ENCODE assay signal across 7 cellular contexts in genomic region chr17:76384987-76385891, GRCh38. TPM values are rescaled to one million over a fixed set of nuclear protein-coding genes. Genes with fewer than 3 reads are reported as not detected.
DNase-seq lines count a peak whose midpoint lies in the region; ATAC-seq and TF ChIP-seq lines count a peak whose summit lies in the region.

No MANE protein-coding gene starts in this region.

- no peaks in the 10 kb centered on the region for H3K79me2 ChIP-seq in smooth muscle cell (ENCODE audit: low read depth)

- DNase-seq in HCEC 1CT = peak; percentile 79
- DNase-seq in SJSA1 (ENCODE audit: low read depth in 1 of 2, low spot score in 2 of 2) = peak; percentile 90 to 91
- DNase-seq in ascending aorta (ENCODE audit: low spot score in 2 of 2) = peak; percentile 46 to 89
- peak; percentile 51 for DNase-seq in smooth muscle cell (lab: John Stamatoyannopoulos, UW; ENCODE audit: unreplicated experiment)
- DNase-seq in SKM-1 (lab: John Stamatoyannopoulos, UW; ENCODE audit: unreplicated experiment) = no peak

- H2AFZ ChIP-seq in smooth muscle cell (ENCODE audit: low read depth) = peak overlapping the region; percentile 81

- H3K9ac ChIP-seq in iPS-18a (ENCODE audit: low read length) (no peak overlapping the region), smooth muscle cell (ENCODE audit: low read depth) (peak overlapping the region; percentile 90)

- H3K4me3 ChIP-seq in SJSA1 (peak overlapping the region; percentile 90), ascending aorta (peak overlapping the region; percentile 67 to 93), iPS-18a (ENCODE audit: low read length) (peak overlapping the region; percentile 49), smooth muscle cell (peak overlapping the region; percentile 84)

- intact Hi-C loops in ascending aorta (cut with DNase I) = loop anchor here (1.0 kb wide), 2 partner anchors 15 to 32 kb away; partner anchors contain the start of gene PRPSAP1

- ATAC-seq in GM18511 (IDR thresholded peaks at IDR 0.05; ENCODE audit: unreplicated experiment) = no peak

- H3K27ac ChIP-seq in SJSA1 (peak overlapping the region; percentile 93), ascending aorta (peak overlapping the region; percentile 90 to 94), iPS-18a (ENCODE audit: low read length) (no peak overlapping the region), smooth muscle cell (ENCODE audit: low read depth) (peak overlapping the region; percentile 89)

- H3K9me3 ChIP-seq in SJSA1 (replicated peaks) (peaks cover 3% of the 10 kb centered on the region; the same call in 1 of the 2 replicates), ascending aorta (no peaks in the 10 kb centered on the region), iPS-18a (ENCODE audit: control insufficient read depth, low read depth, low read length) (no peaks in the 10 kb centered on the region), smooth muscle cell (replicated peaks; ENCODE audit: low read depth) (no peaks in the 10 kb centered on the region)

- H4K20me1 ChIP-seq in smooth muscle cell (ENCODE audit: low read depth) = peaks cover 26% of the 10 kb centered on the region

- WGBS in smooth muscle cell (ENCODE audit: low lambda C conversion rate) = 5% methylated on average over 65 of the region's 74 CpGs

- no peak for TF ChIP-seq CTCF in ascending aorta (IDR thresholded peaks at IDR 0.05)
- TF ChIP-seq CTCF in smooth muscle cell (IDR thresholded peaks at IDR 0.05; ENCODE audit: borderline replicate concordance, insufficient read depth, poor library complexity, severe bottlenecking) = no peak

- H3K4me1 ChIP-seq in SJSA1 (replicated peaks) (peaks cover 79% of the 10 kb centered on the region), ascending aorta (peaks cover 6 to 26% of the 10 kb centered on the region in 2 donors), iPS-18a (ENCODE audit: control insufficient read depth, low read depth, low read length) (peaks cover 20% of the 10 kb centered on the region), smooth muscle cell (ENCODE audit: low read depth) (peaks cover 13% of the 10 kb centered on the region)

- H3K27me3 ChIP-seq in SJSA1 (replicated peaks) = no peaks in the 10 kb centered on the region
- H3K27me3 ChIP-seq in ascending aorta = no peaks in the 10 kb centered on the region
- H3K27me3 ChIP-seq in iPS-18a (ENCODE audit: control insufficient read depth, insufficient read depth, low read length) = peaks cover 55% of the 10 kb centered on the region
- H3K27me3 ChIP-seq in smooth muscle cell (ENCODE audit: low read depth) = no peaks in the 10 kb centered on the region

- peaks cover 6% of the 10 kb centered on the region for H3F3A ChIP-seq in smooth muscle cell (ENCODE audit: low read depth)

- peaks cover 64% of the 10 kb centered on the region for H3K36me3 ChIP-seq in SJSA1
- peaks cover 0 to 3% of the 10 kb centered on the region in 2 donors for H3K36me3 ChIP-seq in ascending aorta
- no peaks in the 10 kb centered on the region for H3K36me3 ChIP-seq in iPS-18a (ENCODE audit: control insufficient read depth, low read depth, low read length)
- no peaks in the 10 kb centered on the region for H3K36me3 ChIP-seq in smooth muscle cell (ENCODE audit: low read depth)

- peak overlapping the region; percentile 99 for H3K4me2 ChIP-seq in smooth muscle cell

RNA-seq across cellular contexts. Expression of gene SPHK1, which starts 0.8 kb away (rescaled TPM):
- total RNA-seq in SJSA1 (2014; rRNA removed; shearing (Covaris generic)) = 135 and 173 TPM in 2 replicates
- total RNA-seq in ascending aorta (120 TPM), smooth muscle cell (8.3 and 20.1 TPM in 2 replicates)
- polyA plus RNA-seq in smooth muscle cell = 24.8 and 27.4 TPM in 2 replicates

RNA-seq across cellular contexts. Expression of gene PRPSAP1, which starts 31.5 kb away (rescaled TPM):
- total RNA-seq in SJSA1 (2014; rRNA removed; shearing (Covaris generic)) = 49.4 and 65.4 TPM in 2 replicates
- 16.1 TPM for total RNA-seq in ascending aorta
- 27.1 and 43.6 TPM in 2 replicates for total RNA-seq in smooth muscle cell
- polyA plus RNA-seq in smooth muscle cell = 35.7 and 51.5 TPM in 2 replicates
